Comparison of ENCODE assay signal across 1 cellular context in genomic region chrX:49053223-49054072, GRCh38.
TF ChIP-seq lines count a peak whose summit lies in the region.

No MANE protein-coding gene starts in this region.

TF ChIP-seq in HEK293, 187 proteins besides CTCF, POLR2A, EP300 and RAD21 (continued from another document and continues in another):
- TF ChIP-seq TSHZ1 (tag by site-specific recombination; IDR thresholded peaks at IDR 0.05; ENCODE audit: borderline replicate concordance) (no peak), ZNF521 (tag by site-specific recombination; IDR thresholded peaks at IDR 0.05) (no peak), WT1 (tag by site-specific recombination; IDR thresholded peaks at IDR 0.05) (no peak), ZNF660 (tag by site-specific recombination; IDR thresholded peaks at IDR 0.05) (no peak), KLF17 (tag by site-specific recombination; IDR thresholded peaks at IDR 0.05) (peak; percentile 56; the same call in 1 of the 2 replicates), ZBTB48 (tag by site-specific recombination; IDR thresholded peaks at IDR 0.05) (peak; percentile 19; the same call in 1 of the 2 replicates), GLIS1 (tag by site-specific recombination; IDR thresholded peaks at IDR 0.05) (no peak), GLI2 (tag by site-specific recombination; IDR thresholded peaks at IDR 0.05; ENCODE audit: borderline replicate concordance, low read depth) (no peak), ZNF654 (tag by site-specific recombination; IDR thresholded peaks at IDR 0.05; ENCODE audit: low read depth) (no peak), ZBTB44 (tag by site-specific recombination; IDR thresholded peaks at IDR 0.05) (no peak), ZNF18 (tag by site-specific recombination; IDR thresholded peaks at IDR 0.05) (no peak), REST (tag by site-specific recombination; IDR thresholded peaks at IDR 0.05) (no peak), ZNF37A (tag by site-specific recombination; IDR thresholded peaks at IDR 0.05) (no peak), ZNF433 (tag by site-specific recombination; IDR thresholded peaks at IDR 0.05; ENCODE audit: low read depth) (no peak), ZNF335 (tag by site-specific recombination; conservative IDR thresholded peaks at IDR 0.05) (peak; percentile 46; the same call in 1 of the 2 replicates), ZNF513 (tag by site-specific recombination; IDR thresholded peaks at IDR 0.05) (no peak), BCL11B (tag by site-specific recombination; IDR thresholded peaks at IDR 0.05; ENCODE audit: low read depth) (peak; percentile 99), INSM2 (tag by site-specific recombination; IDR thresholded peaks at IDR 0.05) (no peak), ZNF24 (tag by site-specific recombination; IDR thresholded peaks at IDR 0.05) (no peak), ZNF776 (tag by site-specific recombination; IDR thresholded peaks at IDR 0.05; ENCODE audit: borderline replicate concordance) (no peak), ZSCAN18 (tag by site-specific recombination; IDR thresholded peaks at IDR 0.05) (no peak), ZNF639 (tag by site-specific recombination; IDR thresholded peaks at IDR 0.05) (no peak), ZNF10 (tag by site-specific recombination; IDR thresholded peaks at IDR 0.05) (no peak), KLF8 (tag by site-specific recombination; IDR thresholded peaks at IDR 0.05) (0 out of 2 replicates have a peak, but pooled peaks have one; percentile 27), ZNF549 (tag by site-specific recombination; IDR thresholded peaks at IDR 0.05) (no peak), GFI1B (tag by site-specific recombination; IDR thresholded peaks at IDR 0.05) (no peak), SCRT2 (tag by site-specific recombination; IDR thresholded peaks at IDR 0.05) (no peak), ZNF449 (tag by site-specific recombination; IDR thresholded peaks at IDR 0.05) (no peak), ZNF692 (tag by site-specific recombination; IDR thresholded peaks at IDR 0.05) (peak; percentile 22; the same call in 1 of the 2 replicates), ZNF211 (tag by site-specific recombination; IDR thresholded peaks at IDR 0.05; ENCODE audit: low read depth) (no peak), GLIS2 (tag by site-specific recombination; IDR thresholded peaks at IDR 0.05) (peak; percentile 62), ZNF19 (tag by site-specific recombination; IDR thresholded peaks at IDR 0.05; ENCODE audit: low read depth) (no peak), ZNF596 (tag by site-specific recombination; IDR thresholded peaks at IDR 0.05) (no peak), ZBTB26 (tag by site-specific recombination; optimal IDR thresholded peaks at IDR 0.05) (peak; percentile 86)
